12 cellular contexts compared by ENCODE assay signal in the genomic region with DNA sequence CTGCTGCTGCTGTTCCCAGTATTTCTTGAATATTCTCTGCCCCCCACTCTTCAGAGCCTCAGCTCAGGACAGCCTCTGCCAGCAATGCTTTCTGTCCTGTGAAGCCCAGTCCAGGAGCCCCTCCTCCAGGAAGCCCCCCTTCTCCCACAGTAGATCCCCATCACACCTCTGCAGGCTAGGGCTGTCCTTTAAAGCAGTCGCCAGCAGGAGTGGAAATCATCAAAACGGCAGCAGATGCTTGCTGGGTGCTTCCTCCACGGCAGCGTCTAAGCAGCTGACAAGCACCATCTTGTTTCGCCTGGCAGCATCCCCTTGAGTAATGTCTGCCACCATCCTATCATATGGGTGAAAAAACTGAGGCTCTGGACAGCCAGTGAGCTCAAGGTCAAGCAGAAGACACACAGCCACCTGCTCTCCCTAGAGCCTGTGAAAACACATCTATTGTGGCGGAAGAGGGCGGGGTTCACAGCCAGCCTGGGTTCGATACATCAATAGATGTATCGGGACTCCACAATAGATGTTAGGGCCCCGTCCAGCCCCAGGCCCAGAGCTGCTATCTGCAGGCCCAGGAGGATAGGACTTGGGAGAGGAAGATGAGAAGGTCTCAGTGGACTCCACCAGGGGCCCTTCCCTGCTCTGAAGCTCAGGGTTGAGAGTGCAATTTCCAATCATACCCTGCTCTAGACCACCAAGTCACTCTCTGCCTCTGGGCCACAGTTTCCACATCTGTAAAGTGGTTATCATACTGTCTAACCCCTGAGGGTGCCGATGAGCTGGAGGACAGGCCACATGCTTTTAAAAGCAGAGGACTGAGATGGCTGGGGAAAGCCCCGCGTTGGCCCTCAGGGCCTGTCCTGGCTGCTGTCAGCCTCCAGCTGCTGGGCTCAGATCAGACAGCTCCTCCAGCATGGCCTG. TPM values are rescaled to one million over a fixed set of nuclear protein-coding genes. Genes with fewer than 3 reads are reported as not detected.
DNase-seq lines count a peak whose midpoint lies in the region; ATAC-seq and TF ChIP-seq lines count a peak whose summit lies in the region.
"Had no signal": no experiment of that assay in that cellular context is flagged by ENCODE, and none has a peak within 500 bp of the region (broad histone marks: within the 10 kb centered on the region; RNA-seq: fewer than 3 reads in every experiment).

No MANE protein-coding gene starts in this region.

- ATAC-seq in HG03095 (IDR thresholded peaks at IDR 0.05; ENCODE audit: unreplicated experiment), result no peak
- no peak for ATAC-seq in HG02840 (IDR thresholded peaks at IDR 0.05; ENCODE audit: low FRiP score, unreplicated experiment)

- no peak overlapping the region for H3K27ac ChIP-seq in osteoblast (ENCODE audit: low read depth, low read length)
- H3K27ac ChIP-seq: 22Rv1, right atrium auricular region, testis had no signal

- peak overlapping the region in 3 of 5 experiments; percentile 23 to 83 (median 45) for H3K27ac Mint-ChIP-seq in brain

- peaks cover 15% of the 10 kb centered on the region for H3K27me3 Mint-ChIP-seq in brain

- H3K4me1 Mint-ChIP-seq in brain, result peaks cover 6% of the 10 kb centered on the region

- H3K4me2 ChIP-seq in osteoblast (ENCODE audit: insufficient read depth, low read length), result no peak overlapping the region

- TF ChIP-seq CTCF in brain (conservative IDR thresholded peaks at IDR 0.05) (no peak), osteoblast (IDR thresholded peaks at IDR 0.05; ENCODE audit: extremely low read depth, low read depth, low read length) (no peak)

- H3K79me2 ChIP-seq in osteoblast (ENCODE audit: insufficient read depth, low read length), result no peaks in the 10 kb centered on the region

- no peak overlapping the region for H3K4me3 ChIP-seq in osteoblast (ENCODE audit: insufficient read depth, low read length)
- H3K4me3 ChIP-seq: right atrium auricular region, testis had no signal

- peaks cover 3 to 12% (median 6%) of the 10 kb centered on the region in 5 experiments for H3K9me3 Mint-ChIP-seq in brain

- DNase-seq in DMS 273 (lab: John Stamatoyannopoulos, UW; ENCODE audit: unreplicated experiment) (peak; percentile 44), DMS 273 treated with DMSO at 0.1 percent for 48 hours (lab: John Stamatoyannopoulos, UW) (no peak), NCI-H2171 (lab: John Stamatoyannopoulos, UW) (peak; percentile 49), osteoblast (ENCODE audit: insufficient read length, low spot score, missing footprints) (peak; percentile 73), nucleus accumbens (lab: John Stamatoyannopoulos, UW) (no peak)
- DNase-seq: testis had no signal

- H2AFZ ChIP-seq in osteoblast (ENCODE audit: low read length), result no peak overlapping the region

- no peaks in the 10 kb centered on the region for H4K20me1 ChIP-seq in osteoblast (ENCODE audit: insufficient read depth, low read length)

- no peak overlapping the region for H3K4me3 Mint-ChIP-seq in brain

- no peaks in the 10 kb centered on the region for H3K27me3 ChIP-seq in osteoblast (ENCODE audit: insufficient read depth, low read length)
- H3K27me3 ChIP-seq: right atrium auricular region, testis had no signal

- H3K4me1 ChIP-seq in osteoblast (ENCODE audit: insufficient read depth, low read length), result no peaks in the 10 kb centered on the region
- H3K4me1 ChIP-seq: right atrium auricular region, testis had no signal

- H3K36me3 Mint-ChIP-seq in brain, result peaks cover 5% of the 10 kb centered on the region

- no peaks in the 10 kb centered on the region for H3K9me3 ChIP-seq in osteoblast (ENCODE audit: low read depth, low read length)
- H3K9me3 ChIP-seq: right atrium auricular region, testis had no signal

- peaks cover 4% of the 10 kb centered on the region for H3K36me3 ChIP-seq in osteoblast (ENCODE audit: insufficient read depth, low read length)
- H3K36me3 ChIP-seq: right atrium auricular region had no signal

RNA-seq across cellular contexts. Expression of a gene that starts 17.5 kb away (rescaled TPM):
- polyA plus RNA-seq in brain (ENCODE audit: insufficient read depth, low read depth, low replicate concordance), result 1.4 TPM
- total RNA-seq in osteoblast, result 1.8 and 3.6 TPM in 2 replicates
- total RNA-seq: NCI-H460 had no signal

Comparison
In these comparisons a context has a peak if more than half of its experiments do, and no peak if none do; other contexts are left out.
1. DNase-seq: peak in DMS 273 (single experiment), NCI-H2171 (single experiment) and osteoblast (single experiment); none in DMS 273 treated with DMSO at 0.1 percent for 48 hours (single experiment) and nucleus accumbens (0 of 56).